Comparison of ENCODE assay signal across 9 cellular contexts in genomic region chr16:49755291-49755611, GRCh38.
DNase-seq lines count a peak whose midpoint lies in the region; ATAC-seq and TF ChIP-seq lines count a peak whose summit lies in the region.
"Had no signal": no experiment of that assay in that cellular context is flagged by ENCODE, and none has a peak within 500 bp of the region (broad histone marks: within the 10 kb centered on the region; RNA-seq: fewer than 3 reads in every experiment).

No MANE protein-coding gene starts in this region.

- H3K4me3 ChIP-seq in NT2/D1 (ENCODE audit: insufficient read length, low read depth): no peak overlapping the region

- peaks cover 31% of the 10 kb centered on the region for H3K4me1 ChIP-seq in NT2/D1 (ENCODE audit: insufficient read depth, insufficient read length)

- H3K9ac ChIP-seq in NT2/D1 (ENCODE audit: insufficient read length, low read depth): peak overlapping the region; percentile 27

- H3K9me3 Mint-ChIP-seq in Calu3 (ENCODE audit: low read depth, unreplicated experiment): no peaks in the 10 kb centered on the region
- no peaks in the 10 kb centered on the region for H3K9me3 Mint-ChIP-seq in natural killer cell treated with Interleukin-12 subunit alpha and Interleukin-12 subunit beta and Interleukin-15 and Interleukin-18, amount 100 ng/mL, for 72 hours

- H3K4me1 Mint-ChIP-seq in Calu3 (ENCODE audit: low read depth, unreplicated experiment): no peaks in the 10 kb centered on the region
- peaks cover 11 to 17% of the 10 kb centered on the region in 2 donors for H3K4me1 Mint-ChIP-seq in natural killer cell treated with Interleukin-12 subunit alpha and Interleukin-12 subunit beta and Interleukin-15 and Interleukin-18, amount 100 ng/mL, for 72 hours (ENCODE audit: low read depth in 2 of 2)

- ATAC-seq in natural killer cell treated with Interleukin-12 subunit alpha and Interleukin-12 subunit beta and Interleukin-15 and Interleukin-18, amount 100 ng/mL, for 72 hours: no peak
- no peak for ATAC-seq in GM21529 (IDR thresholded peaks at IDR 0.05; ENCODE audit: unreplicated experiment)

- peak; percentile 34 for DNase-seq in Calu3
- peak; percentile 40 for DNase-seq in NT2/D1 (ENCODE audit: low read depth, low spot score)
- peak; percentile 56 for DNase-seq in fibroblast of peridontal ligament (ENCODE audit: extremely low read depth)
- no peak for DNase-seq in natural killer cell treated with Interleukin-12 subunit alpha and Interleukin-12 subunit beta and Interleukin-15 and Interleukin-18, amount 100 ng/mL, for 72 hours (ENCODE audit: low spot score)
- DNase-seq in NCI-H128 (lab: John Stamatoyannopoulos, UW; ENCODE audit: unreplicated experiment): no peak
- no peak for DNase-seq in NCI-H2196 treated with DMSO at 0.1 percent for 48 hours (lab: John Stamatoyannopoulos, UW; ENCODE audit: unreplicated experiment)
- DNase-seq in activated CD4-positive, CD25-positive, alpha-beta regulatory T cell treated with anti-CD3 and anti-CD28 coated beads, Interleukin-2, amount 50 U/mL, for 72 hours: no peak

- no peak for TF ChIP-seq CTCF in Calu3 (IDR thresholded peaks at IDR 0.05; ENCODE audit: unreplicated experiment)

- H3K36me3 ChIP-seq in NT2/D1 (ENCODE audit: insufficient read depth, insufficient read length, low read length): no peaks in the 10 kb centered on the region
- H3K36me3 ChIP-seq: neutrophil had no signal

- CTCF ChIA-PET in Calu3 (lab: Charles Lee): no interaction called here

- intact Hi-C loops in Calu3 (cut with micrococcal nuclease; ENCODE audit: unreplicated experiment): loop anchor here (1.0 to 2.0 kb wide), 2 partner anchors 88 to 172 kb away; no protein-coding TSS in a partner anchor

- H3K27ac Mint-ChIP-seq in Calu3 (ENCODE audit: unreplicated experiment): no peak overlapping the region
- peak overlapping the region in 1 of 2 donors; percentile 2 for H3K27ac Mint-ChIP-seq in natural killer cell treated with Interleukin-12 subunit alpha and Interleukin-12 subunit beta and Interleukin-15 and Interleukin-18, amount 100 ng/mL, for 72 hours

- BruUV-seq in Calu3 (replicated peaks; lab: Mats Ljungman, UMichigan): no TSS peak

- no peaks in the 10 kb centered on the region for H3K36me3 Mint-ChIP-seq in Calu3 (ENCODE audit: insufficient read depth, unreplicated experiment)
- H3K36me3 Mint-ChIP-seq in natural killer cell treated with Interleukin-12 subunit alpha and Interleukin-12 subunit beta and Interleukin-15 and Interleukin-18, amount 100 ng/mL, for 72 hours: no peaks in the 10 kb centered on the region

- H3K4me3 Mint-ChIP-seq in Calu3 (ENCODE audit: low read depth, unreplicated experiment): peak overlapping the region; percentile 16
- H3K4me3 Mint-ChIP-seq in natural killer cell treated with Interleukin-12 subunit alpha and Interleukin-12 subunit beta and Interleukin-15 and Interleukin-18, amount 100 ng/mL, for 72 hours: peak overlapping the region; percentile 17

- no peaks in the 10 kb centered on the region for H3K27me3 ChIP-seq in NT2/D1 (ENCODE audit: insufficient read depth, insufficient read length)

- H3K9me3 ChIP-seq in NT2/D1 (ENCODE audit: insufficient read depth, low read length): no peaks in the 10 kb centered on the region
- H3K9me3 ChIP-seq: neutrophil had no signal

- peaks cover 100% of the 10 kb centered on the region for H3K27me3 Mint-ChIP-seq in Calu3 (ENCODE audit: unreplicated experiment)
- H3K27me3 Mint-ChIP-seq in natural killer cell treated with Interleukin-12 subunit alpha and Interleukin-12 subunit beta and Interleukin-15 and Interleukin-18, amount 100 ng/mL, for 72 hours: peaks cover 10 to 14% of the 10 kb centered on the region in 2 donors

Comparison
In these comparisons a context has a peak if more than half of its experiments do, and no peak if none do; other contexts are left out.
1. DNase-seq: peak in Calu3 (single experiment), NT2/D1 (single experiment) and fibroblast of peridontal ligament (single experiment); none in natural killer cell treated with Interleukin-12 subunit alpha and Interleukin-12 subunit beta and Interleukin-15 and Interleukin-18, amount 100 ng/mL, for 72 hours (single experiment), NCI-H128 (single experiment), NCI-H2196 treated with DMSO at 0.1 percent for 48 hours (single experiment) and activated CD4-positive, CD25-positive, alpha-beta regulatory T cell treated with anti-CD3 and anti-CD28 coated beads, Interleukin-2, amount 50 U/mL, for 72 hours (single experiment).